8 cellular contexts compared by ENCODE assay signal in genomic region chr5:64165500-64166200, GRCh38. TPM values are rescaled to one million over a fixed set of nuclear protein-coding genes. Genes with fewer than 3 reads are reported as not detected.
DNase-seq lines count a peak whose midpoint lies in the region; ATAC-seq and TF ChIP-seq lines count a peak whose summit lies in the region.

A gene with protein sequence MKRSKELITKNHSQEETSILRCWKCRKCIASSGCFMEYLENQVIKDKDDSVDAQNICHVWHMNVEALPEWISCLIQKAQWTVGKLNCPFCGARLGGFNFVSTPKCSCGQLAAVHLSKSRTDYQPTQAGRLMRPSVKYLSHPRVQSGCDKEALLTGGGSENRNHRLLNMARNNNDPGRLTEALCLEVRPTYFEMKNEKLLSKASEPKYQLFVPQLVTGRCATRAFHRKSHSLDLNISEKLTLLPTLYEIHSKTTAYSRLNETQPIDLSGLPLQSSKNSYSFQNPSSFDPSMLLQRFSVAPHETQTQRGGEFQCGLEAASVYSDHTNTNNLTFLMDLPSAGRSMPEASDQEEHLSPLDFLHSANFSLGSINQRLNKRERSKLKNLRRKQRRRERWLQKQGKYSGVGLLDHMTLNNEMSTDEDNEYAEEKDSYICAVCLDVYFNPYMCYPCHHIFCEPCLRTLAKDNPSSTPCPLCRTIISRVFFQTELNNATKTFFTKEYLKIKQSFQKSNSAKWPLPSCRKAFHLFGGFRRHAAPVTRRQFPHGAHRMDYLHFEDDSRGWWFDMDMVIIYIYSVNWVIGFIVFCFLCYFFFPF (plus strand): TSS chr5:64165843. CDS start chr5:64200808, 34,965 bp downstream.

- H3K27me3 Mint-ChIP-seq in WTC11 (ENCODE audit: low read depth) = peaks cover 34% of the 10 kb centered on the region
- peaks cover 23 to 45% (median 30%) of the 10 kb centered on the region in 5 donors for H3K27me3 Mint-ChIP-seq in naive thymus-derived CD8-positive, alpha-beta T cell

- H3K4me3 Mint-ChIP-seq in WTC11 = peak within 1 kb of the TSS; percentile 84
- H3K4me3 Mint-ChIP-seq in naive thymus-derived CD8-positive, alpha-beta T cell = peak within 1 kb of the TSS in 9 of 10 donors; percentile 13 to 60 (median 40)

- H3K9me3 Mint-ChIP-seq in WTC11 = no peaks in the 10 kb centered on the region
- peaks cover 0 to 6% (median 2%) of the 10 kb centered on the region in 9 donors for H3K9me3 Mint-ChIP-seq in naive thymus-derived CD8-positive, alpha-beta T cell

- no peaks in the 10 kb centered on the region for H3K36me3 Mint-ChIP-seq in WTC11
- H3K36me3 Mint-ChIP-seq in naive thymus-derived CD8-positive, alpha-beta T cell = peaks cover 0 to 9% (median 0%) of the 10 kb centered on the region in 3 donors

- peaks cover 7% of the 10 kb centered on the region for H3K4me1 Mint-ChIP-seq in WTC11
- peaks cover 3 to 12% (median 7%) of the 10 kb centered on the region in 4 donors for H3K4me1 Mint-ChIP-seq in naive thymus-derived CD8-positive, alpha-beta T cell

- H3K27ac Mint-ChIP-seq in WTC11 = peak within 1 kb of the TSS; percentile 54; the same call in 1 of the 2 replicates
- peak within 1 kb of the TSS in 1 of 10 donors; percentile 34 for H3K27ac Mint-ChIP-seq in naive thymus-derived CD8-positive, alpha-beta T cell

- ATAC-seq in WTC11 (peak; percentile 91), HG02870 (IDR thresholded peaks at IDR 0.05; ENCODE audit: unreplicated experiment) (no peak), HG02970 (IDR thresholded peaks at IDR 0.05; ENCODE audit: low FRiP score, unreplicated experiment) (no peak)
- no peak for ATAC-seq in naive thymus-derived CD8-positive, alpha-beta T cell

- TF ChIP-seq CTCF in WTC11 (IDR thresholded peaks at IDR 0.05) (no peak), foreskin fibroblast (IDR thresholded peaks at IDR 0.05; ENCODE audit: low read depth, low read length) (no peak)

- CTCF ChIA-PET in HEK293T (lab: Yijun Ruan, JAX) = no interaction called here
- CTCF ChIA-PET in WTC11 (lab: Charles Lee) = interaction anchor here (1.7 kb wide), 1 partner anchor 18 kb away, joined by 11 read pairs; no protein-coding TSS in a partner anchor

- DNase-seq in C1 segment of cervical spinal cord (lab: John Stamatoyannopoulos, UW) = peak in 10 of 14 donors; percentile 10 to 76 (median 46)
- DNase-seq in HEK293T (ENCODE audit: extremely low spot score) = peak; percentile 45
- peak; percentile 73 for DNase-seq in WTC11 (ENCODE audit: low spot score)
- DNase-seq in foreskin fibroblast = peak in 1 of 2 donors; percentile 63
- DNase-seq in naive thymus-derived CD8-positive, alpha-beta T cell = no peak
- no peak for DNase-seq in activated CD8-positive, alpha-beta memory T cell treated with anti-CD3 and anti-CD28 coated beads, Interleukin-2, amount 50 U/mL, for 4 hours

- peak within 1 kb of the TSS; percentile 43 to 59 for H3K4me3 ChIP-seq in foreskin fibroblast (ENCODE audit: low read depth in 1 of 2, low read length in 2 of 2)

- POLR2A ChIA-PET in HEK293T (lab: Yijun Ruan, JAX) (no interaction called here), WTC11 (lab: Charles Lee) (interaction anchor here (0.5 kb wide), 2 partner anchors 53 to 560 kb away, joined by 3 to 4 read pairs; no protein-coding TSS in a partner anchor)
- POLR2A ChIA-PET in naive thymus-derived CD8-positive, alpha-beta T cell (lab: Charles Lee) = no interaction called here

TF ChIP-seq in HEK293T, 16 proteins besides CTCF, POLR2A, EP300 and RAD21:
- TF ChIP-seq NFRKB (IDR thresholded peaks at IDR 0.05) = no peak
- TF ChIP-seq SP1 (IDR thresholded peaks at IDR 0.05) = no peak

TF ChIP-seq in WTC11, 78 proteins besides CTCF, POLR2A, EP300 and RAD21 (continues in another document):
- TF ChIP-seq CREB1 (CRISPR knock-in tag; IDR thresholded peaks at IDR 0.05) (no peak), E2F5 (CRISPR knock-in tag; IDR thresholded peaks at IDR 0.05) (peak; percentile 30; the same call in 1 of the 2 replicates), ETV6 (CRISPR knock-in tag; IDR thresholded peaks at IDR 0.05) (peak; percentile 43; the same call in 1 of the 2 replicates), ATF1 (CRISPR knock-in tag; IDR thresholded peaks at IDR 0.05) (0 out of 2 replicates have a peak, but pooled peaks have one; percentile 23), ZNF232 (CRISPR knock-in tag; IDR thresholded peaks at IDR 0.05) (0 out of 2 replicates have a peak, but pooled peaks have one; percentile 44), ZNF416 (CRISPR knock-in tag; IDR thresholded peaks at IDR 0.05) (no peak), ZSCAN18 (CRISPR knock-in tag; IDR thresholded peaks at IDR 0.05) (no peak), JAZF1 (CRISPR knock-in tag; IDR thresholded peaks at IDR 0.05) (no peak), HMGXB4 (CRISPR knock-in tag; IDR thresholded peaks at IDR 0.05) (peak; percentile 27; the same call in 1 of the 2 replicates), ZNF425 (CRISPR knock-in tag; conservative IDR thresholded peaks at IDR 0.05) (no peak), TEAD1 (CRISPR knock-in tag; IDR thresholded peaks at IDR 0.05) (peak; percentile 17; the same call in 1 of the 2 replicates)
- TF ChIP-seq, protein P1, sequence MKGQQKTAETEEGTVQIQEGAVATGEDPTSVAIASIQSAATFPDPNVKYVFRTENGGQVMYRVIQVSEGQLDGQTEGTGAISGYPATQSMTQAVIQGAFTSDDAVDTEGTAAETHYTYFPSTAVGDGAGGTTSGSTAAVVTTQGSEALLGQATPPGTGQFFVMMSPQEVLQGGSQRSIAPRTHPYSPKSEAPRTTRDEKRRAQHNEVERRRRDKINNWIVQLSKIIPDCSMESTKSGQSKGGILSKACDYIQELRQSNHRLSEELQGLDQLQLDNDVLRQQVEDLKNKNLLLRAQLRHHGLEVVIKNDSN (CRISPR knock-in tag; IDR thresholded peaks at IDR 0.05) = 0 out of 2 replicates have a peak, but pooled peaks have one; percentile 33
- TF ChIP-seq, protein P2, sequence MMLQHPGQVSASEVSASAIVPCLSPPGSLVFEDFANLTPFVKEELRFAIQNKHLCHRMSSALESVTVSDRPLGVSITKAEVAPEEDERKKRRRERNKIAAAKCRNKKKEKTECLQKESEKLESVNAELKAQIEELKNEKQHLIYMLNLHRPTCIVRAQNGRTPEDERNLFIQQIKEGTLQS (CRISPR knock-in tag; conservative IDR thresholded peaks at IDR 0.05) = no peak
- TF ChIP-seq, protein P3, sequence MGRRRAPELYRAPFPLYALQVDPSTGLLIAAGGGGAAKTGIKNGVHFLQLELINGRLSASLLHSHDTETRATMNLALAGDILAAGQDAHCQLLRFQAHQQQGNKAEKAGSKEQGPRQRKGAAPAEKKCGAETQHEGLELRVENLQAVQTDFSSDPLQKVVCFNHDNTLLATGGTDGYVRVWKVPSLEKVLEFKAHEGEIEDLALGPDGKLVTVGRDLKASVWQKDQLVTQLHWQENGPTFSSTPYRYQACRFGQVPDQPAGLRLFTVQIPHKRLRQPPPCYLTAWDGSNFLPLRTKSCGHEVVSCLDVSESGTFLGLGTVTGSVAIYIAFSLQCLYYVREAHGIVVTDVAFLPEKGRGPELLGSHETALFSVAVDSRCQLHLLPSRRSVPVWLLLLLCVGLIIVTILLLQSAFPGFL (CRISPR knock-in tag; IDR thresholded peaks at IDR 0.05; ENCODE audit: borderline replicate concordance) = no peak

RNA-seq across cellular contexts. Expression of the gene that starts here (rescaled TPM):
- total RNA-seq in WTC11 (2021) = 2.5 to 3.4 TPM (median 2.7 TPM) in 3 replicates
- total RNA-seq in naive thymus-derived CD8-positive, alpha-beta T cell = not detected
- not detected for polyA plus RNA-seq in naive thymus-derived CD8-positive, alpha-beta T cell

Comparison
In these comparisons a context has a peak if more than half of its experiments do, and no peak if none do; other contexts are left out.
1. DNase-seq: peak in C1 segment of cervical spinal cord (10 of 14), HEK293T (single experiment) and WTC11 (single experiment); none in naive thymus-derived CD8-positive, alpha-beta T cell (0 of 10) and activated CD8-positive, alpha-beta memory T cell treated with anti-CD3 and anti-CD28 coated beads, Interleukin-2, amount 50 U/mL, for 4 hours (single experiment).